In genomic region chr3:148773805-148774204, GRCh38 we compare ENCODE assay signal across 31 cellular contexts. TPM values are rescaled to one million over a fixed set of nuclear protein-coding genes. Genes with fewer than 3 reads are reported as not detected.
"Had no signal": no experiment of that assay in that cellular context is flagged by ENCODE, and none has a peak within 500 bp of the region (broad histone marks: within the 10 kb centered on the region; RNA-seq: fewer than 3 reads in every experiment).

No MANE protein-coding gene starts in this region.

- FAIRE-seq: bronchial epithelial cell, TTC549 had no signal

- DNase-seq: activated B cell treated with CpG ODN at 0.5 μM for 24 hours; activated CD4-positive, alpha-beta memory T cell treated with anti-CD3 and anti-CD28 coated beads for 36 hours; activated CD4-positive, alpha-beta T cell treated with anti-CD3 and anti-CD28 coated beads for 4 hours; activated CD4-positive, alpha-beta T cell treated with anti-CD3 and anti-CD28 coated beads, Interleukin-2, amount 10 ng/mL, durations not matched to agents 24 days and 14 days; activated CD4-positive, alpha-beta T cell treated with anti-CD3 and anti-CD28 coated beads, Interleukin-2, amount 50 U/mL, for 1 hour; activated CD4-positive, alpha-beta T cell treated with anti-CD3 and anti-CD28 coated beads, Interleukin-2, amount 50 U/mL, for 4 hours; activated CD4-positive, CD25-positive, alpha-beta regulatory T cell treated with anti-CD3 and anti-CD28 coated beads, Interleukin-2, amount 50 U/mL, for 72 hours; activated CD8-positive, alpha-beta memory T cell treated with anti-CD3 and anti-CD28 coated beads, Interleukin-2, amount 50 U/mL, for 4 hours; activated CD8-positive, alpha-beta T cell treated with anti-CD3 and anti-CD28 coated beads for 36 hours; activated effector memory CD4-positive, alpha-beta T cell treated with anti-CD3 and anti-CD28 coated beads, Interleukin-2, amount 50 U/mL, for 16 hours; activated gamma-delta T cell treated with Interleukin-2 at 50 U/mL for 16 hours; activated naive CD4-positive, alpha-beta T cell; activated naive CD4-positive, alpha-beta T cell treated with anti-CD3 and anti-CD28 coated beads for 36 hours; activated naive CD4-positive, alpha-beta T cell treated with anti-CD3 and anti-CD28 coated beads, Interleukin-2, amount 50 U/mL, for 16 hours; activated naive CD8-positive, alpha-beta T cell treated with anti-CD3 and anti-CD28 coated beads, Interleukin-2, amount 10 ng/mL, durations not matched to agents 7 days and 5 days; activated naive CD8-positive, alpha-beta T cell treated with anti-CD3 and anti-CD28 coated beads, Interleukin-2, amount 50 U/mL, for 24 hours; activated T-cell treated with anti-CD3 and anti-CD28 coated beads for 4 hours; activated T-cell treated with anti-CD3 and anti-CD28 coated beads, Interleukin-2, amount 50 U/mL, for 1 hour; activated T-cell treated with anti-CD3 and anti-CD28 coated beads, Interleukin-2, amount 50 U/mL, for 4 hours; activated T-cell treated with anti-CD3 and anti-CD28 coated beads, Interleukin-2, amount 50 U/mL, for 72 hours; amygdala; anterior cingulate cortex; caudate nucleus; cerebellar nuclear complex; colonic mucosa; T-helper 9 cell had no signal

- ATAC-seq: activated CD8-positive, alpha-beta T cell treated with anti-CD3 and anti-CD28 coated beads for 36 hours; activated naive CD4-positive, alpha-beta T cell treated with anti-CD3 and anti-CD28 coated beads, Interleukin-2, amount 50 U/mL, for 72 hours; activated naive CD8-positive, alpha-beta T cell treated with anti-CD3 and anti-CD28 coated beads, Interleukin-2, amount 50 U/mL, for 24 hours; activated T-cell treated with anti-CD3 and anti-CD28 coated beads, Interleukin-2, amount 50 U/mL, for 4 hours; activated T-cell treated with anti-CD3 and anti-CD28 coated beads, Interleukin-2, amount 50 U/mL, for 72 hours; activated T-helper 17 cell treated with anti-CD3 and anti-CD28 coated beads, Interleukin-2, amount 50 U/mL, for 72 hours had no signal

RNA-seq across cellular contexts. Expression of gene CPB1, which starts 53.8 kb away (rescaled TPM):
- polyA plus RNA-seq: cardiac muscle cell had no signal
